In genomic region chr5:58462623-58463230, GRCh38 we compare ENCODE assay signal across 8 cellular contexts. TPM values are rescaled to one million over a fixed set of nuclear protein-coding genes. Genes with fewer than 3 reads are reported as not detected.
DNase-seq lines count a peak whose midpoint lies in the region; ATAC-seq, FAIRE-seq and TF ChIP-seq lines count a peak whose summit lies in the region.

No MANE protein-coding gene starts in this region.

- peaks cover 6% of the 10 kb centered on the region for H3K27me3 Mint-ChIP-seq in neural crest cell (ENCODE audit: low read depth)
- H3K27me3 Mint-ChIP-seq in stimulated activated memory B cell treated with anti-CD40 and anti-IgM and Interleukin-4, amounts not matched to agents 10 μg/mL and 1 μg/mL and 100 μg/mL, for 72 hours: no peaks in the 10 kb centered on the region

- TF ChIP-seq CTCF in endothelial cell of umbilical vein (IDR thresholded peaks at IDR 0.05; ENCODE audit: extremely low read depth in 1 of 2, insufficient read depth in 1 of 2, low read depth in 1 of 2, low read length in 2 of 2) (peak; percentile 20 to 29), neural crest cell (conservative IDR thresholded peaks at IDR 0.05) (peak; percentile 84)

- H3K4me3 ChIP-seq in endothelial cell of umbilical vein (replicated peaks in 1 of 3; ENCODE audit: insufficient read depth in 1 of 3, low read depth in 1 of 3, low read length in 3 of 3): no peak overlapping the region

- H4K20me1 ChIP-seq in endothelial cell of umbilical vein (replicated peaks; ENCODE audit: control insufficient read depth, extremely low read depth, insufficient read depth, low read length): peaks cover 2% of the 10 kb centered on the region

- H3K9me3 ChIP-seq in endothelial cell of umbilical vein (replicated peaks; ENCODE audit: control insufficient read depth, insufficient read depth, low read length): no peaks in the 10 kb centered on the region

- peak overlapping the region; percentile 63 for H3K9ac ChIP-seq in endothelial cell of umbilical vein (replicated peaks; ENCODE audit: extremely low read depth, insufficient read depth, low read length)

- H3K4me1 ChIP-seq in endothelial cell of umbilical vein (ENCODE audit: control insufficient read depth, extremely low read depth, insufficient read depth, low read length): peaks cover 14% of the 10 kb centered on the region

- H3K4me1 Mint-ChIP-seq in neural crest cell: peaks cover 40% of the 10 kb centered on the region
- H3K4me1 Mint-ChIP-seq in stimulated activated memory B cell treated with anti-CD40 and anti-IgM and Interleukin-4, amounts not matched to agents 10 μg/mL and 1 μg/mL and 100 μg/mL, for 72 hours: peaks cover 16% of the 10 kb centered on the region

- no peak for ATAC-seq in stimulated activated memory B cell treated with anti-CD40 and anti-IgM and Interleukin-4, amounts not matched to agents 10 μg/mL and 1 μg/mL and 100 μg/mL, for 72 hours
- ATAC-seq in HG02588 (IDR thresholded peaks at IDR 0.05; ENCODE audit: unreplicated experiment): no peak

- H2AFZ ChIP-seq in endothelial cell of umbilical vein (ENCODE audit: low read depth, low read length): no peak overlapping the region

- CTCF ChIA-PET in endothelial cell of umbilical vein (lab: Charles Lee): interaction anchor here (0.6 to 6.2 kb wide), 14 partner anchors 17 to 1563 kb away, joined by 3 to 260 read pairs (median 4); no protein-coding TSS in a partner anchor

- H3K4me3 Mint-ChIP-seq in neural crest cell: peak overlapping the region; percentile 42
- H3K4me3 Mint-ChIP-seq in stimulated activated memory B cell treated with anti-CD40 and anti-IgM and Interleukin-4, amounts not matched to agents 10 μg/mL and 1 μg/mL and 100 μg/mL, for 72 hours: no peak overlapping the region

- POLR2A ChIA-PET in endothelial cell of umbilical vein (lab: Charles Lee): interaction anchor here (0.7 kb wide), 1 partner anchor 686 kb away, joined by 3 read pairs; no protein-coding TSS in a partner anchor

- peaks cover 21% of the 10 kb centered on the region for H3K79me2 ChIP-seq in endothelial cell of umbilical vein (ENCODE audit: control insufficient read depth, insufficient read depth, low read length)

- dilution Hi-C loops in endothelial cell of umbilical vein (cut with MboI; ENCODE audit: extremely low pct_ligation_motif_present, low sequenced_read_pairs): loop anchor here (25.0 kb wide), 2 partner anchors 675 to 975 kb away; partner anchors contain the start of gene ACTBL2

- no peak for TF ChIP-seq POLR2A in endothelial cell of umbilical vein (IDR thresholded peaks at IDR 0.05; ENCODE audit: low read depth, low read length)

- peak; percentile 76 for FAIRE-seq in endothelial cell of umbilical vein (lab: Jason Lieb, UNC)

- H3K9me3 Mint-ChIP-seq in neural crest cell: no peaks in the 10 kb centered on the region
- H3K9me3 Mint-ChIP-seq in stimulated activated memory B cell treated with anti-CD40 and anti-IgM and Interleukin-4, amounts not matched to agents 10 μg/mL and 1 μg/mL and 100 μg/mL, for 72 hours: no peaks in the 10 kb centered on the region

- intact Hi-C loops in endothelial cell of umbilical vein (cut with micrococcal nuclease): loop anchor here (1.0 to 5.0 kb wide), 2 partner anchors 1164 to 1290 kb away; partner anchors contain the start of gene GPBP1

- peaks cover 8 to 9% of the 10 kb centered on the region in 2 experiments for H3K36me3 ChIP-seq in endothelial cell of umbilical vein (ENCODE audit: control insufficient read depth in 2 of 2, extremely low read depth in 1 of 2, insufficient read depth in 2 of 2, low read length in 2 of 2)

- H3K4me2 ChIP-seq in endothelial cell of umbilical vein (ENCODE audit: insufficient read depth, low read length): peak overlapping the region; percentile 52

- DNase-seq in activated CD8-positive, alpha-beta memory T cell treated with anti-CD3 and anti-CD28 coated beads, Interleukin-2, amount 50 U/mL, for 4 hours: peak; percentile 37
- no peak for DNase-seq in activated CD8-positive, alpha-beta memory T cell treated with anti-CD3 and anti-CD28 coated beads for 24 hours
- peak; percentile 71 for DNase-seq in LHCN-M2 (ENCODE audit: low read depth)
- peak; percentile 9 for DNase-seq in T1000 (lab: John Stamatoyannopoulos, UW)
- DNase-seq in endothelial cell of umbilical vein (ENCODE audit: low read depth, low spot score): peak; percentile 90
- peak; percentile 44 for DNase-seq in neural crest cell (ENCODE audit: low read depth, low spot score)

- H3K36me3 Mint-ChIP-seq in neural crest cell (ENCODE audit: low read depth): no peaks in the 10 kb centered on the region
- H3K36me3 Mint-ChIP-seq in stimulated activated memory B cell treated with anti-CD40 and anti-IgM and Interleukin-4, amounts not matched to agents 10 μg/mL and 1 μg/mL and 100 μg/mL, for 72 hours: no peaks in the 10 kb centered on the region

- peak overlapping the region; percentile 59 for H3K27ac ChIP-seq in endothelial cell of umbilical vein (ENCODE audit: insufficient read depth, low read depth, low read length)

- H3K27ac Mint-ChIP-seq in neural crest cell (ENCODE audit: unreplicated experiment): no peak overlapping the region
- H3K27ac Mint-ChIP-seq in stimulated activated memory B cell treated with anti-CD40 and anti-IgM and Interleukin-4, amounts not matched to agents 10 μg/mL and 1 μg/mL and 100 μg/mL, for 72 hours: no peak overlapping the region

- TSS peak; percentile 38 for BruUV-seq in endothelial cell of umbilical vein (replicated peaks; lab: Mats Ljungman, UMichigan)

- no peaks in the 10 kb centered on the region for H3K27me3 ChIP-seq in endothelial cell of umbilical vein (ENCODE audit: control insufficient read depth in 2 of 2, insufficient read depth in 2 of 2, low read length in 2 of 2)

- no peaks in the 10 kb centered on the region for H3K9me1 ChIP-seq in endothelial cell of umbilical vein (replicated peaks; ENCODE audit: control insufficient read depth, extremely low read depth, insufficient read depth, low read length)

TF ChIP-seq in endothelial cell of umbilical vein, 7 proteins besides CTCF, POLR2A, EP300 and RAD21:
- TF ChIP-seq JUN (IDR thresholded peaks at IDR 0.05; ENCODE audit: borderline replicate concordance, insufficient read depth, insufficient read length, low read depth) (no peak), POLR2AphosphoS5 (IDR thresholded peaks at IDR 0.05; ENCODE audit: insufficient read depth, low read depth, low read length) (no peak), FOS (IDR thresholded peaks at IDR 0.05; ENCODE audit: borderline replicate concordance, insufficient read depth, low read length) (no peak)

RNA-seq across cellular contexts. Expression of gene PLK2, which starts 2.8 kb away (rescaled TPM):
- total RNA-seq in LHCN-M2 (2014; rRNA removed): 230 and 273 TPM in 2 replicates
- 127 TPM for polyA plus RNA-seq in LHCN-M2 (2012)
- 186 and 250 TPM in 2 replicates for total RNA-seq in endothelial cell of umbilical vein
- 187 and 199 TPM in 2 replicates for polyA plus RNA-seq in endothelial cell of umbilical vein
- 140 and 149 TPM in 2 replicates for polyA plus RNA-seq in endothelial cell of umbilical vein (2011; cell fraction: cytosol; rRNA removed)
- polyA plus RNA-seq in endothelial cell of umbilical vein (2011; cell fraction: nucleus; rRNA removed): 844 and 892 TPM in 2 replicates
- polyA plus RNA-seq in endothelial cell of umbilical vein (2012): 403 and 476 TPM in 2 replicates
- 412 and 539 TPM in 2 replicates for polyA minus RNA-seq in endothelial cell of umbilical vein
- 70.1 TPM for polyA minus RNA-seq in endothelial cell of umbilical vein (2011; cell fraction: cytosol; rRNA and poly(A)+ RNA removed)
- polyA minus RNA-seq in endothelial cell of umbilical vein (2011; cell fraction: nucleus; rRNA and poly(A)+ RNA removed): 1,729 and 1,944 TPM in 2 replicates
- 15.0 and 25.0 TPM in 2 replicates for total RNA-seq in neural crest cell

RNA-seq across cellular contexts. Expression of gene GAPT, which starts 28.5 kb away (rescaled TPM):
- total RNA-seq in LHCN-M2 (2014; rRNA removed): not detected in 2 replicates
- not detected for polyA plus RNA-seq in LHCN-M2 (2012)
- not detected in 2 replicates for total RNA-seq in endothelial cell of umbilical vein
- polyA plus RNA-seq in endothelial cell of umbilical vein: not detected in 2 replicates
- not detected in 2 replicates for polyA plus RNA-seq in endothelial cell of umbilical vein (2011; cell fraction: cytosol; rRNA removed)
- polyA plus RNA-seq in endothelial cell of umbilical vein (2011; cell fraction: nucleus; rRNA removed): not detected in 2 replicates
- polyA plus RNA-seq in endothelial cell of umbilical vein (2012): not detected in 2 replicates
- polyA minus RNA-seq in endothelial cell of umbilical vein: not detected in 2 replicates
- not detected for polyA minus RNA-seq in endothelial cell of umbilical vein (2011; cell fraction: cytosol; rRNA and poly(A)+ RNA removed)
- not detected in 2 replicates for polyA minus RNA-seq in endothelial cell of umbilical vein (2011; cell fraction: nucleus; rRNA and poly(A)+ RNA removed)
- not detected in 2 replicates for total RNA-seq in neural crest cell
